1 cellular context compared by ENCODE assay signal in genomic region chr12:105280966-105281693, GRCh38.
TF ChIP-seq lines count a peak whose summit lies in the region.

No MANE protein-coding gene starts in this region.

TF ChIP-seq in endothelial cell of umbilical vein, 7 proteins besides CTCF, POLR2A, EP300 and RAD21:
- TF ChIP-seq JUN (IDR thresholded peaks at IDR 0.05; ENCODE audit: borderline replicate concordance, insufficient read depth, insufficient read length, low read depth) = no peak
- no peak for TF ChIP-seq EZH2 (IDR thresholded peaks at IDR 0.05; ENCODE audit: borderline replicate concordance, low read depth, low read length, severe bottlenecking)
- TF ChIP-seq MYC (IDR thresholded peaks at IDR 0.05; ENCODE audit: low read depth, low read length) = no peak
